9 cellular contexts compared by ENCODE assay signal in the genomic region with DNA sequence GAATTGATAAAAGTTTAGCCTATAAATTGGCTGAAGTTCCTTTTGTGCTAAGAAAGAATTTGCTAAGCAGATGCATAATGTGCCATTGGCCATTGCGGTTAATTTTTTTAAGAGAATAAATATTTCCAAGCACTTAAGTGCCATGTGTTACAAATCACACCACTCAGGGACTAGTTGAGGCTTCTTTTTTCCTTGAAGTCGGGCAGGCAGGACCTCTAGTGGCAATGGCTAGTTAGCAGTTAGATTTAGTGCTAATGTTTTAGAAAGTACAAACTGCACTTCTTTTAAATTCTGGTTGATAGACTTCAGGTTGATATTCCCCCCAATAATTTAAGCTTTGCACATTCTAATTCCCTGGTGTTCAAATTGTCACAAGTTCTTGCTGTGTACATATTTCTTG.
DNase-seq lines count a peak whose midpoint lies in the region; ATAC-seq and FAIRE-seq lines count a peak whose summit lies in the region.
"Had no signal": no experiment of that assay in that cellular context is flagged by ENCODE, and none has a peak within 500 bp of the region (broad histone marks: within the 10 kb centered on the region; RNA-seq: fewer than 3 reads in every experiment).

No MANE protein-coding gene starts in this region.

- no peaks in the 10 kb centered on the region for H3K27me3 ChIP-seq in NT2/D1 (ENCODE audit: insufficient read depth, insufficient read length)

- H3K9me3 ChIP-seq in NT2/D1 (ENCODE audit: insufficient read depth, low read length) = peaks cover 10% of the 10 kb centered on the region

- no peaks in the 10 kb centered on the region for H3K36me3 ChIP-seq in NT2/D1 (ENCODE audit: insufficient read depth, insufficient read length, low read length)

- no peaks in the 10 kb centered on the region for H3K4me1 ChIP-seq in NT2/D1 (ENCODE audit: insufficient read depth, insufficient read length)

- FAIRE-seq in GM19239 (lab: Jason Lieb, UNC) = no peak

- DNase-seq in NCI-H510A treated with DMSO at 0.1 percent for 48 hours (lab: John Stamatoyannopoulos, UW) = peak; percentile 9
- DNase-seq in NCI-H510A (lab: John Stamatoyannopoulos, UW) = no peak
- peak; percentile 40 for DNase-seq in NT2/D1 (ENCODE audit: low read depth, low spot score)
- peak; percentile 7 for DNase-seq in fibroblast of gingiva (ENCODE audit: low read depth)
- DNase-seq in putamen (ENCODE audit: low spot score) = peak; percentile 39
- DNase-seq in GM19239 (ENCODE audit: insufficient read length, low spot score) = no peak
- DNase-seq: stimulated activated CD4-positive, alpha-beta T cell treated with anti-CD3 and anti-CD28 coated beads, Interleukin-12 subunit alpha, Interleukin-12 subunit beta, amount 100 ng/mL, for 4 hours had no signal

- H3K4me3 ChIP-seq in NT2/D1 (ENCODE audit: insufficient read length, low read depth) = no peak overlapping the region

- ATAC-seq in GM18867 (IDR thresholded peaks at IDR 0.05; ENCODE audit: unreplicated experiment) (no peak), HG03108 (IDR thresholded peaks at IDR 0.05; ENCODE audit: unreplicated experiment) (no peak)

- no peak overlapping the region for H3K9ac ChIP-seq in NT2/D1 (ENCODE audit: insufficient read length, low read depth)

Comparison
In these comparisons a context has a peak if more than half of its experiments do, and no peak if none do; other contexts are left out.
1. DNase-seq: peak in NCI-H510A treated with DMSO at 0.1 percent for 48 hours (single experiment), NT2/D1 (single experiment), fibroblast of gingiva (single experiment) and putamen (single experiment); none in NCI-H510A (single experiment) and GM19239 (single experiment).